13 cellular contexts compared by ENCODE assay signal in genomic region chr11:134513585-134514120, GRCh38.
"Had no signal": no experiment of that assay in that cellular context is flagged by ENCODE, and none has a peak within 500 bp of the region (broad histone marks: within the 10 kb centered on the region; RNA-seq: fewer than 3 reads in every experiment).

No MANE protein-coding gene starts in this region.

- H3K9me3 ChIP-seq: transverse colon had no signal

- ATAC-seq: activated CD4-positive, CD25-positive, alpha-beta regulatory T cell treated with anti-CD3 and anti-CD28 coated beads, Interleukin-2, amount 50 U/mL, for 24 hours; left lobe of liver; SK-N-SH treated with all-trans-retinoic acid at 6 μM for 48 hours; T-cell had no signal

- H3K27ac ChIP-seq: brain microvascular endothelial cell, coronary artery, skin epidermis had no signal

- DNase-seq: activated CD4-positive, alpha-beta T cell treated with anti-CD3 and anti-CD28 coated beads, Interleukin-2, amount 50 U/mL, for 1 hour; activated naive CD4-positive, alpha-beta T cell; activated T-cell treated with anti-CD3 and anti-CD28 coated beads for 4 hours; brain microvascular endothelial cell; erythroblast; hypothalamus; transverse colon had no signal

- H3K27me3 ChIP-seq: brain microvascular endothelial cell, transverse colon had no signal

- H3K4me3 ChIP-seq: coronary artery, skin epidermis, transverse colon had no signal

- H3K36me3 ChIP-seq: brain microvascular endothelial cell, transverse colon had no signal
